11 cellular contexts compared by ENCODE assay signal in genomic region chr6:127100510-127101140, GRCh38. TPM values are rescaled to one million over a fixed set of nuclear protein-coding genes. Genes with fewer than 3 reads are reported as not detected.
A peak's percentile ranks its signal among the peaks of the same experiment; 100 is the strongest.
DNase-seq lines count a peak whose midpoint lies in the region; ATAC-seq and TF ChIP-seq lines count a peak whose summit lies in the region.
"Had no signal": no experiment of that assay in that cellular context is flagged by ENCODE, and none has a peak within 500 bp of the region (broad histone marks: within the 10 kb centered on the region; RNA-seq: fewer than 3 reads in every experiment).

No MANE protein-coding gene starts in this region.

- TF ChIP-seq CTCF in 22Rv1 (IDR thresholded peaks at IDR 0.05) (peak; percentile 48), GM23338 (conservative IDR thresholded peaks at IDR 0.05; ENCODE audit: low read depth in 2 of 2) (peak in 1 of 2 experiments; percentile 52; a peak in 3 of 4 replicates), foreskin keratinocyte (conservative IDR thresholded peaks at IDR 0.05) (peak; percentile 44)

- no peaks in the 10 kb centered on the region for H4K20me1 ChIP-seq in GM23338 (replicated peaks; ENCODE audit: insufficient read depth)

- no peak overlapping the region for H2AFZ ChIP-seq in GM23338

- H3K79me2 ChIP-seq in GM23338 (replicated peaks; ENCODE audit: insufficient read depth), result no peaks in the 10 kb centered on the region

- DNase-seq in GM23338 (ENCODE audit: low spot score), result peak; percentile 22
- DNase-seq in SW480 (ENCODE audit: low spot score), result peak; percentile 15
- DNase-seq in foreskin keratinocyte, result no peak
- no peak for DNase-seq in NCI-H2227 treated with DMSO at 0.1 percent for 48 hours (lab: John Stamatoyannopoulos, UW)
- DNase-seq in stimulated activated CD4-positive, alpha-beta T cell treated with anti-CD3 and anti-CD28 coated beads, Interleukin-15, amount 100 ng/mL, for 24 hours, result no peak
- DNase-seq in activated T-cell treated with anti-CD3 and anti-CD28 coated beads, Interleukin-2, amount 50 U/mL, for 1 hour, result no peak
- DNase-seq: activated T-cell treated with anti-CD3 and anti-CD28 coated beads, Interleukin-2, amount 50 U/mL, for 72 hours had no signal

- no peaks in the 10 kb centered on the region for H3K9me3 Mint-ChIP-seq in GM23338
- H3K9me3 Mint-ChIP-seq: activated T-cell treated with anti-CD3 and anti-CD28 coated beads, Interleukin-2, amount 50 U/mL, for 72 hours had no signal

- H3K27me3 Mint-ChIP-seq in GM23338 (ENCODE audit: insufficient read depth, low read depth, poor library complexity), result no peaks in the 10 kb centered on the region

- H3K4me3 ChIP-seq in GM23338, result no peak overlapping the region
- H3K4me3 ChIP-seq: suprapubic skin had no signal

- H3K27ac Mint-ChIP-seq in GM23338, result peak overlapping the region; percentile 57; the same call in 1 of the 2 replicates
- H3K27ac Mint-ChIP-seq: activated T-cell treated with anti-CD3 and anti-CD28 coated beads, Interleukin-2, amount 50 U/mL, for 72 hours had no signal

- H3K9me2 ChIP-seq in GM23338 (ENCODE audit: insufficient read depth), result no peaks in the 10 kb centered on the region

- H3K4me2 ChIP-seq in GM23338, result no peak overlapping the region

- H3K36me3 ChIP-seq in GM23338 (ENCODE audit: insufficient read depth), result no peaks in the 10 kb centered on the region
- H3K36me3 ChIP-seq: suprapubic skin had no signal

- no peaks in the 10 kb centered on the region for H3K27me3 ChIP-seq in GM23338 (ENCODE audit: insufficient read depth)
- H3K27me3 ChIP-seq in foreskin keratinocyte, result peaks cover 25% of the 10 kb centered on the region
- H3K27me3 ChIP-seq: suprapubic skin had no signal

- no peaks in the 10 kb centered on the region for H3K36me3 Mint-ChIP-seq in GM23338 (ENCODE audit: low read depth)

- ATAC-seq in GM23338 (peak; percentile 63), foreskin keratinocyte (peak; percentile 47), HG02610 (IDR thresholded peaks at IDR 0.05; ENCODE audit: unreplicated experiment) (no peak)
- ATAC-seq: activated T-cell treated with anti-CD3 and anti-CD28 coated beads, Interleukin-2, amount 50 U/mL, for 72 hours had no signal

- H3K4me3 Mint-ChIP-seq in GM23338, result no peak overlapping the region
- H3K4me3 Mint-ChIP-seq: activated T-cell treated with anti-CD3 and anti-CD28 coated beads, Interleukin-2, amount 50 U/mL, for 72 hours had no signal

- no peaks in the 10 kb centered on the region for H3F3A ChIP-seq in GM23338 (replicated peaks; ENCODE audit: low read depth)

- H3K27ac ChIP-seq in 22Rv1 (no peak overlapping the region), GM23338 (ENCODE audit: low read depth) (no peak overlapping the region), foreskin keratinocyte (no peak overlapping the region)
- H3K27ac ChIP-seq: HL-60, suprapubic skin had no signal

- H3K4me1 ChIP-seq in GM23338 (ENCODE audit: insufficient read depth), result no peaks in the 10 kb centered on the region
- no peaks in the 10 kb centered on the region for H3K4me1 ChIP-seq in foreskin keratinocyte
- H3K4me1 ChIP-seq: suprapubic skin had no signal

- no peaks in the 10 kb centered on the region; the same call in 2 of the 3 replicates for H3K4me1 Mint-ChIP-seq in GM23338

TF ChIP-seq in GM23338, 12 proteins besides CTCF, POLR2A, EP300 and RAD21 (continues in another document):
- TF ChIP-seq ZNF331 (CRISPR knock-in tag; IDR thresholded peaks at IDR 0.05; ENCODE audit: low read depth) (no peak), ZNF114 (CRISPR knock-in tag; IDR thresholded peaks at IDR 0.05) (no peak), JUNB (IDR thresholded peaks at IDR 0.05; ENCODE audit: unreplicated experiment) (no peak), EZH2 (IDR thresholded peaks at IDR 0.05; ENCODE audit: low read depth, unreplicated experiment) (no peak), EZH2phosphoT487 (IDR thresholded peaks at IDR 0.05; ENCODE audit: unreplicated experiment) (no peak), STAT1 (IDR thresholded peaks at IDR 0.05; ENCODE audit: unreplicated experiment) (no peak), REST (IDR thresholded peaks at IDR 0.05; ENCODE audit: unreplicated experiment) (no peak), NANOG (IDR thresholded peaks at IDR 0.05; ENCODE audit: borderline replicate concordance) (no peak), POLR2AphosphoS5 (IDR thresholded peaks at IDR 0.05; ENCODE audit: low read depth) (no peak)
- TF ChIP-seq, protein P1, sequence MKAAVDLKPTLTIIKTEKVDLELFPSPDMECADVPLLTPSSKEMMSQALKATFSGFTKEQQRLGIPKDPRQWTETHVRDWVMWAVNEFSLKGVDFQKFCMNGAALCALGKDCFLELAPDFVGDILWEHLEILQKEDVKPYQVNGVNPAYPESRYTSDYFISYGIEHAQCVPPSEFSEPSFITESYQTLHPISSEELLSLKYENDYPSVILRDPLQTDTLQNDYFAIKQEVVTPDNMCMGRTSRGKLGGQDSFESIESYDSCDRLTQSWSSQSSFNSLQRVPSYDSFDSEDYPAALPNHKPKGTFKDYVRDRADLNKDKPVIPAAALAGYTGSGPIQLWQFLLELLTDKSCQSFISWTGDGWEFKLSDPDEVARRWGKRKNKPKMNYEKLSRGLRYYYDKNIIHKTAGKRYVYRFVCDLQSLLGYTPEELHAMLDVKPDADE (IDR thresholded peaks at IDR 0.05), result no peak

RNA-seq across cellular contexts. Expression of gene RSPO3, which starts 17.8 kb away (rescaled TPM):
- total RNA-seq in GM23338 (2014; rRNA removed; shearing (Covaris generic)), result not detected in 2 replicates
- 0.30 TPM in 1 of 2 replicates, not detected in the other for polyA plus RNA-seq in GM23338 (2016; fragmentation: Nextera tagmentation; extraction: Ambion mirVana)
- not detected in 2 replicates for total RNA-seq in foreskin keratinocyte
- polyA plus RNA-seq in foreskin keratinocyte, result not detected in 2 replicates
- total RNA-seq: activated T-cell treated with anti-CD3 and anti-CD28 coated beads, Interleukin-2, amount 50 U/mL, for 72 hours had no signal

Comparison
In these comparisons a context has a peak if more than half of its experiments do, and no peak if none do; other contexts are left out.
1. DNase-seq: peak in GM23338 (single experiment) and SW480 (single experiment); none in foreskin keratinocyte (0 of 2), NCI-H2227 treated with DMSO at 0.1 percent for 48 hours (single experiment), stimulated activated CD4-positive, alpha-beta T cell treated with anti-CD3 and anti-CD28 coated beads, Interleukin-15, amount 100 ng/mL, for 24 hours (single experiment) and activated T-cell treated with anti-CD3 and anti-CD28 coated beads, Interleukin-2, amount 50 U/mL, for 1 hour (single experiment).